Comparison of ENCODE assay signal across 8 cellular contexts in the genomic region with DNA sequence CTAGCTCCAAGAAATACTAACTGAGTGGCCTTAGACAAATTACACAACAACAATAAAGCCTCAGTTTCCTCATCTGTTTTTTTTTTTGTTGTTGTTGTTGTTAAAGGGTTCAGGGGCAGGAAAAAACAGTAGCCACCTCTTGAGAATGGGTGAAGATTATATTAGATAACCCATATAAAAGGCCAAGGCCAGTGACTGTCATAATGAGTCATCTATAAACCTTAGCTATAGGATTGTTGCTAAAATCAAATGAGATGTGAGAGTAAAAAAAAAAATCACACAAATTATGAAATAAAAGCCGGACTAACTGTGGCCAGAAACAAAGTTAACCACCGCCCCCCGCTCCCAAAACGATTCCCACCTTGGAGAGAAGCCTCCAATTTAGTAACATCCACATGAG. TPM values are rescaled to one million over a fixed set of nuclear protein-coding genes. Genes with fewer than 3 reads are reported as not detected.
DNase-seq lines count a peak whose midpoint lies in the region; ATAC-seq and TF ChIP-seq lines count a peak whose summit lies in the region.

No MANE protein-coding gene starts in this region.

- H3K4me3 Mint-ChIP-seq in Calu3 (ENCODE audit: low read depth, unreplicated experiment) (peak overlapping the region; percentile 91), endodermal cell (peak overlapping the region; percentile 97), osteocyte (ENCODE audit: unreplicated experiment) (peak overlapping the region; percentile 97)

- H3K36me3 ChIP-seq in OCI-LY7 (ENCODE audit: insufficient read depth, low read length) (peaks cover 37% of the 10 kb centered on the region), endodermal cell (ENCODE audit: control insufficient read depth, insufficient read depth, low read length) (peaks cover 17% of the 10 kb centered on the region)

- H3K9me3 Mint-ChIP-seq in Calu3 (ENCODE audit: low read depth, unreplicated experiment) (no peaks in the 10 kb centered on the region), endodermal cell (no peaks in the 10 kb centered on the region), osteocyte (ENCODE audit: unreplicated experiment) (no peaks in the 10 kb centered on the region)

- peak overlapping the region; percentile 93 for H3K9ac ChIP-seq in endodermal cell (ENCODE audit: extremely low read depth, low read length, poor library complexity, severe bottlenecking)

- no peak overlapping the region for H2AFZ ChIP-seq in OCI-LY7 (ENCODE audit: low read length)

- H3K27ac Mint-ChIP-seq in Calu3 (ENCODE audit: unreplicated experiment), result peak overlapping the region; percentile 94
- H3K27ac Mint-ChIP-seq in endodermal cell, result peak overlapping the region; percentile 97
- peak overlapping the region; percentile 87 for H3K27ac Mint-ChIP-seq in osteocyte (ENCODE audit: unreplicated experiment)

- BruUV-seq in Calu3 (replicated peaks; lab: Mats Ljungman, UMichigan), result no TSS peak
- BruUV-seq in OCI-LY7 (replicated peaks; lab: Mats Ljungman, UMichigan), result no TSS peak

- peaks cover 68% of the 10 kb centered on the region for H3K79me2 ChIP-seq in OCI-LY7 (ENCODE audit: insufficient read depth, low read depth, low read length)

- no peak for DNase-seq in Calu3
- no peak for DNase-seq in OCI-LY7 (ENCODE audit: low spot score)
- DNase-seq in endodermal cell, result peak; percentile 17
- no peak for DNase-seq in osteocyte (ENCODE audit: extremely low spot score, unreplicated experiment)
- no peak for DNase-seq in omental fat pad (ENCODE audit: low spot score)

- H4K20me1 ChIP-seq in OCI-LY7 (ENCODE audit: insufficient read depth, low read length), result peaks cover 22% of the 10 kb centered on the region; the same call in 1 of the 2 replicates

- peak overlapping the region; percentile 85 for H3K27ac ChIP-seq in OCI-LY7 (ENCODE audit: low read depth, low read length, poor library complexity, severe bottlenecking)
- no peak overlapping the region for H3K27ac ChIP-seq in endodermal cell (ENCODE audit: low read depth, low read length)

- POLR2A ChIA-PET in OCI-LY7 (lab: Charles Lee), result interaction anchor here (0.6 to 3.7 kb wide), 11 partner anchors 9 to 1569 kb away, joined by 3 to 36 read pairs (median 3); partner anchors contain the start of gene TRAFD1

- peaks cover 43% of the 10 kb centered on the region for H3K4me1 ChIP-seq in OCI-LY7 (ENCODE audit: insufficient read depth, low read length, poor library complexity, severe bottlenecking)
- H3K4me1 ChIP-seq in endodermal cell (ENCODE audit: control insufficient read depth, insufficient read depth, low read length), result peaks cover 8% of the 10 kb centered on the region

- CTCF ChIA-PET in Calu3 (lab: Charles Lee) (interaction anchor here (0.6 kb wide), 1 partner anchor 76 kb away, joined by 3 read pairs; no protein-coding TSS in a partner anchor), OCI-LY7 (lab: Charles Lee; ENCODE audit: unreplicated experiment) (no interaction called here)

- H3K36me3 Mint-ChIP-seq in Calu3 (ENCODE audit: insufficient read depth, unreplicated experiment) (peaks cover 74% of the 10 kb centered on the region), endodermal cell (ENCODE audit: low read depth) (peaks cover 12% of the 10 kb centered on the region), osteocyte (ENCODE audit: unreplicated experiment) (peaks cover 6% of the 10 kb centered on the region)

- H3K4me2 ChIP-seq in OCI-LY7 (ENCODE audit: low read length), result peak overlapping the region; percentile 94

- WGBS in endodermal cell (ENCODE audit: insufficient coverage in 1 of 2, insufficient read length in 1 of 2), 2 experiments, result 69 to 78% methylated on average over 4 of the region's 4 CpGs

- H3K4me1 Mint-ChIP-seq in Calu3 (ENCODE audit: low read depth, unreplicated experiment) (peaks cover 42% of the 10 kb centered on the region), endodermal cell (peaks cover 37% of the 10 kb centered on the region), osteocyte (ENCODE audit: unreplicated experiment) (peaks cover 35% of the 10 kb centered on the region)

- TF ChIP-seq CTCF in Calu3 (IDR thresholded peaks at IDR 0.05; ENCODE audit: unreplicated experiment) (no peak), OCI-LY7 (conservative IDR thresholded peaks at IDR 0.05; ENCODE audit: low read length) (no peak), endodermal cell (conservative IDR thresholded peaks at IDR 0.05) (no peak), osteocyte (IDR thresholded peaks at IDR 0.05) (no peak), omental fat pad (IDR thresholded peaks at IDR 0.05) (no peak)

- no peaks in the 10 kb centered on the region for H3K27me3 Mint-ChIP-seq in Calu3 (ENCODE audit: unreplicated experiment)
- H3K27me3 Mint-ChIP-seq in endodermal cell (ENCODE audit: insufficient read depth), result no peaks in the 10 kb centered on the region
- H3K27me3 Mint-ChIP-seq in osteocyte (ENCODE audit: unreplicated experiment), result no peaks in the 10 kb centered on the region

- no peaks in the 10 kb centered on the region for H3K9me2 ChIP-seq in OCI-LY7 (ENCODE audit: insufficient read depth, low read length)

- no peaks in the 10 kb centered on the region for H3K9me3 ChIP-seq in OCI-LY7 (ENCODE audit: low read length)
- no peaks in the 10 kb centered on the region for H3K9me3 ChIP-seq in endodermal cell (ENCODE audit: control insufficient read depth, low read length)

- intact Hi-C loops in Calu3 (cut with micrococcal nuclease; ENCODE audit: unreplicated experiment) (loop anchor here (5.0 kb wide), 1 partner anchor 40 kb away; no protein-coding TSS in a partner anchor), OCI-LY7 (cut with micrococcal nuclease; ENCODE audit: unreplicated experiment) (loop anchor here (10.0 kb wide), 1 partner anchor 277 kb away; the partner anchor contains the start of gene HECTD4)

- ATAC-seq in omental fat pad (ENCODE audit: low FRiP score), result no peak
- ATAC-seq in GM21381 (IDR thresholded peaks at IDR 0.05; ENCODE audit: unreplicated experiment), result no peak
- no peak for ATAC-seq in HG03045 (IDR thresholded peaks at IDR 0.05; ENCODE audit: unreplicated experiment)
- ATAC-seq in HG02678 (IDR thresholded peaks at IDR 0.05; ENCODE audit: unreplicated experiment), result no peak

- peak overlapping the region; percentile 90 for H3K4me3 ChIP-seq in OCI-LY7 (ENCODE audit: low read depth, low read length, poor library complexity, severe bottlenecking)
- H3K4me3 ChIP-seq in endodermal cell (ENCODE audit: low read length), result peak overlapping the region; percentile 97

- no peaks in the 10 kb centered on the region for H3K27me3 ChIP-seq in endodermal cell (ENCODE audit: control insufficient read depth, insufficient read depth, low read length, poor library complexity, severe bottlenecking)

RNA-seq across cellular contexts. Expression of gene NAA25, which starts 1.3 kb away (rescaled TPM):
- total RNA-seq in Calu3 (2022) (55.0 and 56.3 TPM in 2 replicates), OCI-LY7 (2022) (48.2 and 50.3 TPM in 2 replicates), endodermal cell (10 to 100 TPM; 34.2 to 36.3 TPM), osteocyte (20.0 and 22.7 TPM in 2 replicates), omental fat pad (10 to 100 TPM; 16.6 to 70.6 (median 23.0) TPM)
- 21.6 and 27.4 TPM in 2 replicates for total RNA-seq in OCI-LY7 (2014; rRNA removed; shearing (Covaris generic))
- 23.2 TPM for polyA plus RNA-seq in endodermal cell (2013, experiment 1 of 2)
- 20.1 TPM for polyA plus RNA-seq in endodermal cell (2013, experiment 2 of 2)

RNA-seq across cellular contexts. Expression of gene TRAFD1, which starts 18.1 kb away (rescaled TPM):
- total RNA-seq in Calu3 (2022), result 38.8 and 40.7 TPM in 2 replicates
- 14.3 and 21.0 TPM in 2 replicates for total RNA-seq in OCI-LY7 (2014; rRNA removed; shearing (Covaris generic))
- 19.4 and 24.2 TPM in 2 replicates for total RNA-seq in OCI-LY7 (2022)
- 10 to 100 TPM; 25.2 to 28.9 TPM for total RNA-seq in endodermal cell
- 37.6 TPM for polyA plus RNA-seq in endodermal cell (2013, experiment 1 of 2)
- 32.3 TPM for polyA plus RNA-seq in endodermal cell (2013, experiment 2 of 2)
- 34.8 and 38.9 TPM in 2 replicates for total RNA-seq in osteocyte
- total RNA-seq in omental fat pad, result 10 to 100 TPM; 25.1 to 44.3 (median 29.8) TPM
